Comparison of ENCODE assay signal across 20 cellular contexts in the genomic region with DNA sequence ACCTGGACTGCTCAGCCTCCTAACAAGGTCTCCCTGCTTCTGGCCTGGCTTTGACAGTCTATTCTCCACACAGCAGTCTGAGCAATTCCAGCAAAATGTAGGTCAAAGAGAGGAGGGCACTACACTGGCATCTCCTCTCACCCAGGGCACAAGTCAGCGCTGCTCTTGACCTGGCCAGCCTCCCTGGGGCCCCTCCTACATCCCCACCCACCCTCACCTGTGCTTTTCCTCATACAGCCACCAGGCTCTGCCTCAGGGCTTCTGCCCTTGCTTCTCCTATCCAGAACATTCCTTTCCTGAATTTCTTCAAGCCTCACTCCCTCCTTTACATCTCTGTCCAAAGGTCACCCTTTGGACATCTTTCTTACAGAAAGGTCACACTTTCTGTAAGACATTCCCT. TPM values are rescaled to one million over a fixed set of nuclear protein-coding genes. Genes with fewer than 3 reads are reported as not detected.
DNase-seq lines count a peak whose midpoint lies in the region; ATAC-seq and TF ChIP-seq lines count a peak whose summit lies in the region.
"Had no signal": no experiment of that assay in that cellular context is flagged by ENCODE, and none has a peak within 500 bp of the region (broad histone marks: within the 10 kb centered on the region; RNA-seq: fewer than 3 reads in every experiment).

No MANE protein-coding gene starts in this region.

- H3K36me3 Mint-ChIP-seq in endodermal cell (ENCODE audit: low read depth), result peaks cover 13% of the 10 kb centered on the region

- WGBS in endodermal cell (ENCODE audit: insufficient coverage in 1 of 2, insufficient read length in 1 of 2), 2 experiments, result 100% methylated on average over 1 of the region's 1 CpG; no CpG with 5 or more reads in 1 of the 2 experiments
- 96% methylated on average over 1 of the region's 1 CpG for WGBS in right cardiac atrium
- WGBS in testis, 2 donors, result 82 to 85% methylated on average over 1 of the region's 1 CpG

- no peaks in the 10 kb centered on the region for H3K27me3 ChIP-seq in endodermal cell (ENCODE audit: control insufficient read depth, insufficient read depth, low read length, poor library complexity, severe bottlenecking)
- no peaks in the 10 kb centered on the region for H3K27me3 ChIP-seq in right cardiac atrium (ENCODE audit: control insufficient read depth, insufficient read depth)
- H3K27me3 ChIP-seq in testis, result no peaks in the 10 kb centered on the region
- H3K27me3 ChIP-seq: BLaER1 had no signal

- no peaks in the 10 kb centered on the region for H3K27me3 Mint-ChIP-seq in endodermal cell (ENCODE audit: insufficient read depth)
- H3K27me3 Mint-ChIP-seq: CD4-positive, alpha-beta memory T cell had no signal

- H3K9me3 Mint-ChIP-seq in endodermal cell, result no peaks in the 10 kb centered on the region
- H3K9me3 Mint-ChIP-seq: CD4-positive, alpha-beta memory T cell; HFFc6 had no signal

- H3K27ac Mint-ChIP-seq in endodermal cell, result no peak overlapping the region
- H3K27ac Mint-ChIP-seq: HFFc6 had no signal

- no peak overlapping the region for H3K4me3 Mint-ChIP-seq in endodermal cell
- H3K4me3 Mint-ChIP-seq: CD14-positive monocyte; CD4-positive, alpha-beta memory T cell; HFFc6 had no signal

- H3K9ac ChIP-seq in endodermal cell (ENCODE audit: extremely low read depth, low read length, poor library complexity, severe bottlenecking), result no peak overlapping the region
- H3K9ac ChIP-seq: BLaER1, GM23248 had no signal

- intact Hi-C loops in mucosa of descending colon (cut with DNase I, micrococcal nuclease), result no loop called here
- intact Hi-C loops in right cardiac atrium (cut with DNase I), result no loop called here
- intact Hi-C loops in testis (cut with DNase I; ENCODE audit: low total_unique reads), result no loop called here

- peak; percentile 68 for ATAC-seq in mucosa of descending colon
- ATAC-seq in right cardiac atrium, result no peak
- ATAC-seq: K562 had no signal

- H3K4me1 Mint-ChIP-seq in endodermal cell, result peaks cover 8% of the 10 kb centered on the region

- H3K36me3 ChIP-seq in endodermal cell (ENCODE audit: control insufficient read depth, insufficient read depth, low read length) (peaks cover under 1% of the 10 kb centered on the region), mucosa of descending colon (ENCODE audit: low read depth) (no peaks in the 10 kb centered on the region), testis (ENCODE audit: low read depth, missing control alignments) (no peaks in the 10 kb centered on the region)

- peak; percentile 23 for DNase-seq in HT-29 (ENCODE audit: low spot score)
- DNase-seq in endodermal cell, result peak; percentile 68
- DNase-seq in mucosa of descending colon, result peak in 1 of 3 donors; percentile 69
- DNase-seq in GM19238 (ENCODE audit: insufficient read length, low spot score), result no peak
- no peak for DNase-seq in right cardiac atrium
- DNase-seq in testis, result no peak
- DNase-seq in RPMI8226, result no peak
- DNase-seq: ACHN; AML-193; CD4-positive, alpha-beta memory T cell; DMS79 treated with DMSO at 0.1 percent for 48 hours; GF-D8; GM23248; HCEC 1CT; HFFc6; IMR-90 had no signal

- H3K4me1 ChIP-seq in endodermal cell (ENCODE audit: control insufficient read depth, insufficient read depth, low read length) (no peaks in the 10 kb centered on the region), mucosa of descending colon (ENCODE audit: low read depth) (peaks cover 8% of the 10 kb centered on the region), right cardiac atrium (ENCODE audit: control insufficient read depth, insufficient read depth, low read length) (no peaks in the 10 kb centered on the region), testis (no peaks in the 10 kb centered on the region)
- H3K4me1 ChIP-seq: BLaER1 had no signal

- no peak for TF ChIP-seq POLR2A in testis (IDR thresholded peaks at IDR 0.05)

- no peaks in the 10 kb centered on the region for H3K9me3 ChIP-seq in endodermal cell (ENCODE audit: control insufficient read depth, low read length)
- H3K9me3 ChIP-seq in mucosa of descending colon, result no peaks in the 10 kb centered on the region
- no peaks in the 10 kb centered on the region for H3K9me3 ChIP-seq in right cardiac atrium (ENCODE audit: control insufficient read depth, low read length)
- H3K9me3 ChIP-seq in testis, result no peaks in the 10 kb centered on the region
- H3K9me3 ChIP-seq: BLaER1 had no signal

- H3K27ac ChIP-seq in endodermal cell (ENCODE audit: low read depth, low read length) (no peak overlapping the region), right cardiac atrium (ENCODE audit: low read length) (no peak overlapping the region), testis (no peak overlapping the region)
- H3K27ac ChIP-seq: BLaER1, GM23248, HL-60 had no signal

- H3K4me3 ChIP-seq in endodermal cell (ENCODE audit: low read length) (no peak overlapping the region), mucosa of descending colon (no peak overlapping the region), right cardiac atrium (ENCODE audit: low read length) (no peak overlapping the region), testis (no peak overlapping the region)
- H3K4me3 ChIP-seq: BLaER1, GM23248, K562 had no signal

- TF ChIP-seq CTCF in endodermal cell (conservative IDR thresholded peaks at IDR 0.05) (peak; percentile 37), mucosa of descending colon (IDR thresholded peaks at IDR 0.05) (no peak), testis (IDR thresholded peaks at IDR 0.05) (no peak)

RNA-seq across cellular contexts. Expression of a gene that starts 33.7 kb away (rescaled TPM):
- total RNA-seq in HT-29 (2014; rRNA removed; shearing (Covaris generic)), result 5.7 and 6.7 TPM in 2 replicates
- total RNA-seq in endodermal cell (1 to 10 TPM; 7.2 to 9.0 TPM), mucosa of descending colon (10 to 100 TPM; 19.3 to 49.6 (median 41.9) TPM), right cardiac atrium (1 to 10 TPM; 3.3 to 5.2 (median 4.0) TPM), testis (1 to 10 TPM; 3.4 to 4.3 TPM)
- 2.0 TPM for polyA plus RNA-seq in endodermal cell (2013, experiment 1 of 2)
- polyA plus RNA-seq in endodermal cell (2013, experiment 2 of 2), result 3.0 TPM
- polyA plus RNA-seq in right cardiac atrium (2.5 TPM), testis (ENCODE audit: insufficient read depth, low read depth, low replicate concordance) (1.8 TPM)

RNA-seq across cellular contexts. Expression of a gene that starts 34.9 kb away (rescaled TPM):
- 7.8 and 9.6 TPM in 2 replicates for total RNA-seq in HT-29 (2014; rRNA removed; shearing (Covaris generic))
- total RNA-seq in endodermal cell (10 to 100 TPM; 22.3 to 36.1 TPM), mucosa of descending colon (10 to 100 TPM; 20.3 to 24.5 (median 24.1) TPM), right cardiac atrium (10 to 100 TPM in 1 of 4 donors, 1 to 10 TPM in 3; 7.8 to 13.1 (median 8.8) TPM), testis (10 to 100 TPM; 21.3 to 30.2 TPM)
- 23.8 TPM for polyA plus RNA-seq in endodermal cell (2013, experiment 1 of 2)
- 21.6 TPM for polyA plus RNA-seq in endodermal cell (2013, experiment 2 of 2)
- polyA plus RNA-seq in right cardiac atrium (5.4 TPM), testis (ENCODE audit: insufficient read depth, low read depth, low replicate concordance) (16.8 TPM)

Comparison
In these comparisons a context has a peak if more than half of its experiments do, and no peak if none do; other contexts are left out.
1. DNase-seq: peak in HT-29 (single experiment) and endodermal cell (single experiment); none in GM19238 (single experiment), right cardiac atrium (0 of 3), testis (single experiment) and RPMI8226 (single experiment).